In genomic region chr15:86611392-86612040, GRCh38 we compare ENCODE assay signal across 8 cellular contexts.
DNase-seq lines count a peak whose midpoint lies in the region; ATAC-seq and TF ChIP-seq lines count a peak whose summit lies in the region.

No MANE protein-coding gene starts in this region.

- H3K36me3 ChIP-seq in DND-41 (ENCODE audit: insufficient read depth, low read length) (no peaks in the 10 kb centered on the region), mucosa of descending colon (ENCODE audit: low read depth) (no peaks in the 10 kb centered on the region), osteoblast (ENCODE audit: insufficient read depth, low read length) (no peaks in the 10 kb centered on the region)

- TF ChIP-seq CTCF in DND-41 (IDR thresholded peaks at IDR 0.05; ENCODE audit: borderline replicate concordance, extremely low read depth, low read length, poor library complexity, severe bottlenecking) (peak; percentile 4), mucosa of descending colon (IDR thresholded peaks at IDR 0.05) (no peak), osteoblast (IDR thresholded peaks at IDR 0.05; ENCODE audit: extremely low read depth, low read depth, low read length) (no peak)

- H2AFZ ChIP-seq in DND-41 (ENCODE audit: low read depth, low read length) (peak overlapping the region; percentile 43; the same call in 1 of the 2 replicates), osteoblast (ENCODE audit: low read length) (no peak overlapping the region)

- CTCF ChIA-PET in activated naive CD4-positive, alpha-beta T cell treated with anti-CD3 and anti-CD28 coated beads, Interleukin-2, amount 10 ng/mL, durations not matched to agents 7 days and 5 days (lab: Charles Lee): interaction anchor here (0.6 to 1.5 kb wide), 4 partner anchors 24 to 131 kb away, joined by 3 to 6 read pairs (median 4); no protein-coding TSS in a partner anchor

- H3K27me3 ChIP-seq in DND-41 (ENCODE audit: insufficient read depth, low read length, poor library complexity) (no peaks in the 10 kb centered on the region), osteoblast (ENCODE audit: insufficient read depth, low read length) (no peaks in the 10 kb centered on the region)

- peaks cover 53% of the 10 kb centered on the region for H3K4me1 Mint-ChIP-seq in activated naive CD4-positive, alpha-beta T cell treated with anti-CD3 and anti-CD28 coated beads, Interleukin-2, amount 10 ng/mL, durations not matched to agents 7 days and 5 days

- H3K4me2 ChIP-seq in DND-41 (ENCODE audit: insufficient read depth, low read length) (peak overlapping the region; percentile 42), osteoblast (ENCODE audit: insufficient read depth, low read length) (no peak overlapping the region)

- H3K9me3 ChIP-seq in DND-41 (ENCODE audit: insufficient read depth, low read length, severe bottlenecking): no peaks in the 10 kb centered on the region
- no peaks in the 10 kb centered on the region for H3K9me3 ChIP-seq in mucosa of descending colon
- no peaks in the 10 kb centered on the region for H3K9me3 ChIP-seq in osteoblast (ENCODE audit: low read depth, low read length)

- H4K20me1 ChIP-seq in DND-41 (ENCODE audit: insufficient read depth, low read length) (no peaks in the 10 kb centered on the region), osteoblast (ENCODE audit: insufficient read depth, low read length) (no peaks in the 10 kb centered on the region)

- H3K9me3 Mint-ChIP-seq in activated naive CD4-positive, alpha-beta T cell treated with anti-CD3 and anti-CD28 coated beads, Interleukin-2, amount 10 ng/mL, durations not matched to agents 7 days and 5 days: no peaks in the 10 kb centered on the region

- H3K27ac ChIP-seq in DND-41 (ENCODE audit: low read length) (peak overlapping the region; percentile 70; the same call in 1 of the 2 replicates), osteoblast (ENCODE audit: low read depth, low read length) (no peak overlapping the region)

- no peak overlapping the region for H3K4me3 Mint-ChIP-seq in activated naive CD4-positive, alpha-beta T cell treated with anti-CD3 and anti-CD28 coated beads, Interleukin-2, amount 10 ng/mL, durations not matched to agents 7 days and 5 days

- DNase-seq in DND-41 (peak; percentile 58), mucosa of descending colon (peak in 1 of 3 donors; percentile 20), D341Med (ENCODE audit: low spot score) (no peak), osteoblast (ENCODE audit: insufficient read length, low spot score, missing footprints) (no peak), sciatic nerve (ENCODE audit: low spot score) (no peak)
- peak; percentile 47 for DNase-seq in Jurkat, Clone E6-1 (ENCODE audit: low read depth, low spot score)
- DNase-seq in activated naive CD4-positive, alpha-beta T cell treated with anti-CD3 and anti-CD28 coated beads, Interleukin-2, amount 10 ng/mL, durations not matched to agents 7 days and 5 days: peak; percentile 34

- peaks cover 1% of the 10 kb centered on the region for H3K36me3 Mint-ChIP-seq in activated naive CD4-positive, alpha-beta T cell treated with anti-CD3 and anti-CD28 coated beads, Interleukin-2, amount 10 ng/mL, durations not matched to agents 7 days and 5 days

- no peak overlapping the region for H3K9ac ChIP-seq in DND-41 (ENCODE audit: low read depth, low read length)

- H3K79me2 ChIP-seq in DND-41 (ENCODE audit: insufficient read depth, low read length) (no peaks in the 10 kb centered on the region), osteoblast (ENCODE audit: insufficient read depth, low read length) (no peaks in the 10 kb centered on the region)

- H3K27me3 Mint-ChIP-seq in activated naive CD4-positive, alpha-beta T cell treated with anti-CD3 and anti-CD28 coated beads, Interleukin-2, amount 10 ng/mL, durations not matched to agents 7 days and 5 days: peaks cover 4% of the 10 kb centered on the region

- H3K4me1 ChIP-seq in DND-41 (ENCODE audit: insufficient read depth, low read length): peaks cover 44% of the 10 kb centered on the region
- no peaks in the 10 kb centered on the region for H3K4me1 ChIP-seq in mucosa of descending colon (ENCODE audit: low read depth)
- no peaks in the 10 kb centered on the region for H3K4me1 ChIP-seq in osteoblast (ENCODE audit: insufficient read depth, low read length)

- H3K27ac Mint-ChIP-seq in activated naive CD4-positive, alpha-beta T cell treated with anti-CD3 and anti-CD28 coated beads, Interleukin-2, amount 10 ng/mL, durations not matched to agents 7 days and 5 days: peak overlapping the region; percentile 52

- peak; percentile 90 for ATAC-seq in DND-41 (ENCODE audit: insufficient read depth, low read depth)
- peak; percentile 95 for ATAC-seq in mucosa of descending colon
- no peak for ATAC-seq in GM21528 (IDR thresholded peaks at IDR 0.05; ENCODE audit: low FRiP score, unreplicated experiment)
- no peak for ATAC-seq in sciatic nerve

- H3K4me3 ChIP-seq in DND-41 (ENCODE audit: low read depth in 1 of 2, low read length in 2 of 2) (no peak overlapping the region), mucosa of descending colon (no peak overlapping the region), osteoblast (ENCODE audit: insufficient read depth, low read length) (no peak overlapping the region)
- H3K4me3 ChIP-seq in Jurkat, Clone E6-1 (ENCODE audit: low read length): no peak overlapping the region

- intact Hi-C loops in mucosa of descending colon (cut with DNase I, micrococcal nuclease) (no loop called here), sciatic nerve (cut with DNase I) (no loop called here)

Comparison
In these comparisons a context has a peak if more than half of its experiments do, and no peak if none do; other contexts are left out.
1. ATAC-seq: peak in DND-41 (single experiment) and mucosa of descending colon (single experiment); none in GM21528 (single experiment) and sciatic nerve (single experiment).
2. DNase-seq: peak in DND-41 (single experiment), Jurkat, Clone E6-1 (single experiment) and activated naive CD4-positive, alpha-beta T cell treated with anti-CD3 and anti-CD28 coated beads, Interleukin-2, amount 10 ng/mL, durations not matched to agents 7 days and 5 days (single experiment); none in D341Med (single experiment), osteoblast (single experiment) and sciatic nerve (single experiment).